Comparison of ENCODE assay signal across 1 cellular context in genomic region chr1:100933555-100933954, GRCh38.
TF ChIP-seq lines count a peak whose summit lies in the region.

No MANE protein-coding gene starts in this region.

TF ChIP-seq in SK-N-SH treated with all-trans-retinoic acid at 6 μM for 48 hours, 23 proteins besides CTCF, POLR2A, EP300 and RAD21:
- TF ChIP-seq ZNF8 (CRISPR knock-in tag; IDR thresholded peaks at IDR 0.05): peak; percentile 80
